Comparison of ENCODE assay signal across 19 cellular contexts in genomic region chr7:108515636-108516035, GRCh38.
"Had no signal": no experiment of that assay in that cellular context is flagged by ENCODE, and none has a peak within 500 bp of the region (broad histone marks: within the 10 kb centered on the region; RNA-seq: fewer than 3 reads in every experiment).

No MANE protein-coding gene starts in this region.

- H3K4me3 Mint-ChIP-seq: activated CD4-positive, alpha-beta memory T cell treated with anti-CD3 and anti-CD28 coated beads, Interleukin-2, amount 10 ng/mL, durations not matched to agents 7 days and 5 days; activated naive CD8-positive, alpha-beta T cell treated with anti-CD3 and anti-CD28 coated beads for 36 hours; activated T-cell treated with anti-CD3 and anti-CD28 coated beads, Interleukin-2, amount 50 U/mL, for 72 hours; naive thymus-derived CD4-positive, alpha-beta T cell had no signal

- H3K4me3 ChIP-seq: esophagus muscularis mucosa, hepatocyte, left lung, pancreas, stomach, testis, upper lobe of left lung had no signal

- H3K27ac ChIP-seq: brain microvascular endothelial cell, esophagus muscularis mucosa, hepatocyte, pancreas, stomach, testis, upper lobe of left lung had no signal

- H3K27me3 Mint-ChIP-seq: activated CD4-positive, alpha-beta memory T cell treated with anti-CD3 and anti-CD28 coated beads, Interleukin-2, amount 10 ng/mL, durations not matched to agents 7 days and 5 days; activated naive CD8-positive, alpha-beta T cell treated with anti-CD3 and anti-CD28 coated beads for 36 hours; naive thymus-derived CD4-positive, alpha-beta T cell had no signal

- DNase-seq: activated CD4-positive, alpha-beta memory T cell treated with anti-CD3 and anti-CD28 coated beads, Interleukin-2, amount 10 ng/mL, durations not matched to agents 7 days and 5 days; activated CD4-positive, alpha-beta T cell treated with anti-CD3 and anti-CD28 coated beads for 4 hours; activated gamma-delta T cell treated with Interleukin-2 at 50 U/mL for 16 hours; activated naive CD8-positive, alpha-beta T cell treated with anti-CD3 and anti-CD28 coated beads for 36 hours; activated T-cell treated with anti-CD3 and anti-CD28 coated beads, Interleukin-2, amount 50 U/mL, for 72 hours; brain microvascular endothelial cell; cortex of kidney; effector CD4-positive, alpha-beta T cell; left lung; mammary epithelial cell; naive thymus-derived CD4-positive, alpha-beta T cell; pancreas; stomach; T1000; testis; upper lobe of left lung had no signal

- H3K27ac Mint-ChIP-seq: activated CD4-positive, alpha-beta memory T cell treated with anti-CD3 and anti-CD28 coated beads, Interleukin-2, amount 10 ng/mL, durations not matched to agents 7 days and 5 days; activated naive CD8-positive, alpha-beta T cell treated with anti-CD3 and anti-CD28 coated beads for 36 hours; naive thymus-derived CD4-positive, alpha-beta T cell had no signal

- H3K9me3 Mint-ChIP-seq: activated CD4-positive, alpha-beta memory T cell treated with anti-CD3 and anti-CD28 coated beads, Interleukin-2, amount 10 ng/mL, durations not matched to agents 7 days and 5 days; activated T-cell treated with anti-CD3 and anti-CD28 coated beads, Interleukin-2, amount 50 U/mL, for 72 hours had no signal

- H3K27me3 ChIP-seq: brain microvascular endothelial cell, esophagus muscularis mucosa, hepatocyte, left lung, pancreas, stomach, testis, upper lobe of left lung had no signal

- ATAC-seq: activated T-cell treated with anti-CD3 and anti-CD28 coated beads, Interleukin-2, amount 50 U/mL, for 72 hours; left lung; naive thymus-derived CD4-positive, alpha-beta T cell; pancreas; sciatic nerve had no signal
